In the genomic region with DNA sequence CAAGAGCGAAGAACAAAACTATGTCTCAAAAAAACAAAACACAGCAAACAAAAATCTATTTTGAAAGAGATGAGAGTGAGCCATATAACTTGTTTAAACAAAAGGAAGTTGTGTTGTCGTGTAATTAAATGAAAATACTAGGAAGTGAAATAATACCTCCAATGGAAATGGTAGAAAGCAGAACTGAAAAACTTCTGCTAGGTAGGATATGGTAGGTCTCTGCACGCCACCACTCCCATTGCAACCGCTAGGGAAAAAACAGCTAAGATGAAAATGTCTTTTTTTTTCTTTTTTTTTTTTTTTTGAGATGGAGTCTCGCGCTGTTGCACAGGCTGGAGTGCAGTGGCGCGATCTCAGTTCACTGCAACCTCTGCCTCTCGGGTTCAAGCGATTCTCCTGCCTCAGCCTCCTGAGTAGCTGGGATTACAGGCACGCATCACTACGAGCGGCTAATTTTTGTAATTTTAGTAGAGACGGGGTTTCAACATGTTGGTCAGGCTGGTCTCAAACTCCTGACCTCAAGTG, we compare ENCODE assay signal across 1 cellular context.
A peak's percentile ranks its signal among the peaks of the same experiment; 100 is the strongest.
TF ChIP-seq lines count a peak whose summit lies in the region.

No MANE protein-coding gene starts in this region.

TF ChIP-seq in K562, 482 proteins besides CTCF, POLR2A, EP300 and RAD21:
- TF ChIP-seq ZBTB33 (CRISPR knock-in tag; IDR thresholded peaks at IDR 0.05), result peak; percentile 96
- TF ChIP-seq ZNF384 (IDR thresholded peaks at IDR 0.05; ENCODE audit: low read depth, low read length), result 0 out of 2 replicates have a peak, but pooled peaks have one; percentile 6
